ENCODE assay signal across 3 cellular contexts in the genomic region with DNA sequence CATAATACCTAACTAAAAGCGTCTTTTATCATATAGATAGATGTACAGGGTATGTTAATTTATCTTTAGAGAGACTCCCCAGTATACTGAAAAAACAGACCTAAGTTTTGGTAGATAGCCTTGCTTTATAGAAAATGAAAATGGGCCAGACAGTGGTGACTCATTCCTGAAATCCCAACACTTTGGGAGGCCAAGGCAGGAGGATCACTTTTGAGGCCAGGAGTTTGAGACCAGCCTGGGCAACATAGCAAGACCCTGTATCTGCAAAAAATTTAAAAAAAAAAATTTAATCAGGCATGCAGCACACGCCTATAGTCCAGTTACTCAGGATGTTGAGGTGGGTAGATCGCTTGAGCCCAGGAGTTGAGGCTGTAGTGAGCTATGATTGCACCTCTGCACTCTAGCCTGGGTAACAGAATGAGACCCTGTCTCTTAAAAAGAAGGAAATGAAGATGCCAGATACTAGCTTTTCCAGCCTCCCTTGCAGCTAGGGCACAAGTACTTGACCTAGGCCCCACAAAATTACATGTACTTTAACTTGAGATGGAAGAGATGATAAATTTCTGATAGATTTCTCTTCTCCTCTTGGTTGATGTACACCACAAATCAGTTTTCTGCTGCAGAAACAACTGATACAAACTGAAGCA.
TF ChIP-seq lines count a peak whose summit lies in the region.

No MANE protein-coding gene starts in this region.

TF ChIP-seq in HepG2, 621 proteins besides CTCF, POLR2A, EP300 and RAD21:
- TF ChIP-seq PLRG1 (conservative IDR thresholded peaks at IDR 0.05) = no peak
- TF ChIP-seq ZNF121 (CRISPR knock-in tag; IDR thresholded peaks at IDR 0.05) = 0 out of 2 replicates have a peak, but pooled peaks have one; percentile 26
TF ChIP-seq in HepG2: peak in this region for 1.

TF ChIP-seq in HEK293, 187 proteins besides CTCF, POLR2A, EP300 and RAD21:
- TF ChIP-seq ZNF121 (tag by site-specific recombination; IDR thresholded peaks at IDR 0.05) (0 out of 2 replicates have a peak, but pooled peaks have one; percentile 24), ZFHX2 (tag by site-specific recombination; conservative IDR thresholded peaks at IDR 0.05) (no peak), ZNF23 (tag by site-specific recombination; IDR thresholded peaks at IDR 0.05; ENCODE audit: borderline replicate concordance) (no peak), ZNF426 (tag by site-specific recombination; IDR thresholded peaks at IDR 0.05) (no peak), ZNF549 (tag by site-specific recombination; IDR thresholded peaks at IDR 0.05) (peak; percentile 48; the same call in 1 of the 2 replicates), ZNF280C (tag by site-specific recombination; IDR thresholded peaks at IDR 0.05) (no peak), ZNF670 (tag by site-specific recombination; IDR thresholded peaks at IDR 0.05; ENCODE audit: low read depth) (no peak), PBX3 (CRISPR knock-in tag; IDR thresholded peaks at IDR 0.05) (no peak), SETDB1 (IDR thresholded peaks at IDR 0.05; ENCODE audit: insufficient read length, low read length) (peak; percentile 80)
- TF ChIP-seq, protein P1, sequence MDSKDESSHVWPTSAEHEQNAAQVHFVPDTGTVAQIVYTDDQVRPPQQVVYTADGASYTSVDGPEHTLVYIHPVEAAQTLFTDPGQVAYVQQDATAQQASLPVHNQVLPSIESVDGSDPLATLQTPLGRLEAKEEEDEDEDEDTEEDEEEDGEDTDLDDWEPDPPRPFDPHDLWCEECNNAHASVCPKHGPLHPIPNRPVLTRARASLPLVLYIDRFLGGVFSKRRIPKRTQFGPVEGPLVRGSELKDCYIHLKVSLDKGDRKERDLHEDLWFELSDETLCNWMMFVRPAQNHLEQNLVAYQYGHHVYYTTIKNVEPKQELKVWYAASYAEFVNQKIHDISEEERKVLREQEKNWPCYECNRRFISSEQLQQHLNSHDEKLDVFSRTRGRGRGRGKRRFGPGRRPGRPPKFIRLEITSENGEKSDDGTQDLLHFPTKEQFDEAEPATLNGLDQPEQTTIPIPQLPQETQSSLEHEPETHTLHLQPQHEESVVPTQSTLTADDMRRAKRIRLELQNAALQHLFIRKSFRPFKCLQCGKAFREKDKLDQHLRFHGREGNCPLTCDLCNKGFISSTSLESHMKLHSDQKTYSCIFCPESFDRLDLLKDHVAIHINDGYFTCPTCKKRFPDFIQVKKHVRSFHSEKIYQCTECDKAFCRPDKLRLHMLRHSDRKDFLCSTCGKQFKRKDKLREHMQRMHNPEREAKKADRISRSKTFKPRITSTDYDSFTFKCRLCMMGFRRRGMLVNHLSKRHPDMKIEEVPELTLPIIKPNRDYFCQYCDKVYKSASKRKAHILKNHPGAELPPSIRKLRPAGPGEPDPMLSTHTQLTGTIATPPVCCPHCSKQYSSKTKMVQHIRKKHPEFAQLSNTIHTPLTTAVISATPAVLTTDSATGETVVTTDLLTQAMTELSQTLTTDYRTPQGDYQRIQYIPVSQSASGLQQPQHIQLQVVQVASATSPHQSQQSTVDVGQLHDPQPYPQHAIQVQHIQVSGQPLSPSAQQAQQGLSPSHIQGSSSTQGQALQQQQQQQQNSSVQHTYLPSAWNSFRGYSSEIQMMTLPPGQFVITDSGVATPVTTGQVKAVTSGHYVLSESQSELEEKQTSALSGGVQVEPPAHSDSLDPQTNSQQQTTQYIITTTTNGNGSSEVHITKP (tag by site-specific recombination; IDR thresholded peaks at IDR 0.05) = no peak
- TF ChIP-seq, protein P2, sequence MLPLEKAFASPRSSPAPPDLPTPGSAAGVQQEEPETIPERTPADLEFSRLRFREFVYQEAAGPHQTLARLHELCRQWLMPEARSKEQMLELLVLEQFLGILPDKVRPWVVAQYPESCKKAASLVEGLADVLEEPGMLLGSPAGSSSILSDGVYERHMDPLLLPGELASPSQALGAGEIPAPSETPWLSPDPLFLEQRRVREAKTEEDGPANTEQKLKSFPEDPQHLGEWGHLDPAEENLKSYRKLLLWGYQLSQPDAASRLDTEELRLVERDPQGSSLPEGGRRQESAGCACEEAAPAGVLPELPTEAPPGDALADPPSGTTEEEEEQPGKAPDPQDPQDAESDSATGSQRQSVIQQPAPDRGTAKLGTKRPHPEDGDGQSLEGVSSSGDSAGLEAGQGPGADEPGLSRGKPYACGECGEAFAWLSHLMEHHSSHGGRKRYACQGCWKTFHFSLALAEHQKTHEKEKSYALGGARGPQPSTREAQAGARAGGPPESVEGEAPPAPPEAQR (tag by site-specific recombination; IDR thresholded peaks at IDR 0.05) = no peak

TF ChIP-seq in K562, 482 proteins besides CTCF, POLR2A, EP300 and RAD21 (continues in another document):
- TF ChIP-seq ZNF77 (CRISPR knock-in tag; IDR thresholded peaks at IDR 0.05) = no peak
- no peak for TF ChIP-seq NR4A1 (CRISPR knock-in tag; IDR thresholded peaks at IDR 0.05)
- no peak for TF ChIP-seq NR4A1 (tag; IDR thresholded peaks at IDR 0.05)
- no peak for TF ChIP-seq RBM14 (IDR thresholded peaks at IDR 0.05; ENCODE audit: borderline replicate concordance, insufficient read depth, low read depth, low read length)
- TF ChIP-seq SMC3 (conservative IDR thresholded peaks at IDR 0.05; ENCODE audit: insufficient read depth, low read depth, low read length) = no peak
- TF ChIP-seq ZNF311 (CRISPR knock-in tag; IDR thresholded peaks at IDR 0.05) = no peak
- TF ChIP-seq ZNF280B (CRISPR knock-in tag; IDR thresholded peaks at IDR 0.05) = no peak
- TF ChIP-seq HMGN3 (IDR thresholded peaks at IDR 0.05; ENCODE audit: borderline replicate concordance, extremely low read depth, insufficient read length, low read depth, low read length) = no peak
- 0 out of 2 replicates have a peak, but pooled peaks have one; percentile 21 for TF ChIP-seq SUPT5H (IDR thresholded peaks at IDR 0.05)
- TF ChIP-seq RCOR1 (IDR thresholded peaks at IDR 0.05; ENCODE audit: borderline replicate concordance in 1 of 2, low read depth in 2 of 2, low read length in 2 of 2) = no peak
- TF ChIP-seq KDM1A (IDR thresholded peaks at IDR 0.05) = 0 out of 4 replicates have a peak, but pooled peaks of 1 of the 2 experiments have one; percentile 5
- TF ChIP-seq CTBP1 (IDR thresholded peaks at IDR 0.05; ENCODE audit: borderline replicate concordance) = no peak
- TF ChIP-seq CBX3 (IDR thresholded peaks at IDR 0.05; ENCODE audit: borderline replicate concordance in 1 of 2, low read length in 2 of 2) = peak in 1 of 2 experiments; percentile 84; a peak in 2 of 3 replicates
- TF ChIP-seq ZBTB7A (IDR thresholded peaks at IDR 0.05; ENCODE audit: borderline replicate concordance, control insufficient read depth, low read depth, low read length) = no peak
- TF ChIP-seq TRIM24 (IDR thresholded peaks at IDR 0.05) = peak in 1 of 2 experiments; percentile 39; a peak in 1 of 4 replicates
- TF ChIP-seq BCOR (IDR thresholded peaks at IDR 0.05) = peak; percentile 45; the same call in 1 of the 2 replicates
- no peak for TF ChIP-seq COPS2 (conservative IDR thresholded peaks at IDR 0.05)
- TF ChIP-seq KAT2B (IDR thresholded peaks at IDR 0.05; ENCODE audit: low read depth, low read length) = no peak
- TF ChIP-seq CC2D1A (IDR thresholded peaks at IDR 0.05) = 0 out of 2 replicates have a peak, but pooled peaks have one; percentile 20
- no peak for TF ChIP-seq MYNN (IDR thresholded peaks at IDR 0.05)
- TF ChIP-seq MYNN (CRISPR knock-in tag; IDR thresholded peaks at IDR 0.05) = no peak
- TF ChIP-seq MCM7 (IDR thresholded peaks at IDR 0.05) = no peak
- TF ChIP-seq, protein P3, sequence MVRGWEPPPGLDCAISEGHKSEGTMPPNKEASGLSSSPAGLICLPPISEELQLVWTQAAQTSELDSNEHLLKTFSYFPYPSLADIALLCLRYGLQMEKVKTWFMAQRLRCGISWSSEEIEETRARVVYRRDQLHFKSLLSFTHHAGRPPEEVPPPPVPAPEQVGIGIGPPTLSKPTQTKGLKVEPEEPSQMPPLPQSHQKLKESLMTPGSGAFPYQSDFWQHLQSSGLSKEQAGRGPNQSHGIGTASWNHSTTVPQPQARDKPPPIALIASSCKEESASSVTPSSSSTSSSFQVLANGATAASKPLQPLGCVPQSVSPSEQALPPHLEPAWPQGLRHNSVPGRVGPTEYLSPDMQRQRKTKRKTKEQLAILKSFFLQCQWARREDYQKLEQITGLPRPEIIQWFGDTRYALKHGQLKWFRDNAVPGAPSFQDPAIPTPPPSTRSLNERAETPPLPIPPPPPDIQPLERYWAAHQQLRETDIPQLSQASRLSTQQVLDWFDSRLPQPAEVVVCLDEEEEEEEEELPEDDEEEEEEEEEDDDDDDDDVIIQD (CRISPR knock-in tag; IDR thresholded peaks at IDR 0.05) = no peak
- peak; percentile 51; the same call in 1 of the 2 replicates for TF ChIP-seq CBX1 (IDR thresholded peaks at IDR 0.05; ENCODE audit: low read depth)
- TF ChIP-seq MTA2 (IDR thresholded peaks at IDR 0.05; ENCODE audit: low read depth) = no peak
- TF ChIP-seq BRF2 (IDR thresholded peaks at IDR 0.05; ENCODE audit: borderline replicate concordance, insufficient read depth, insufficient read length) = no peak
- TF ChIP-seq SNIP1 (IDR thresholded peaks at IDR 0.05; ENCODE audit: low read depth) = no peak
- TF ChIP-seq SMARCC2 (IDR thresholded peaks at IDR 0.05; ENCODE audit: low read depth) = no peak
- TF ChIP-seq RERE (CRISPR knock-in tag; IDR thresholded peaks at IDR 0.05; ENCODE audit: borderline replicate concordance) = no peak
- TF ChIP-seq ZNF785 (CRISPR knock-in tag; IDR thresholded peaks at IDR 0.05) = no peak
- peak; percentile 73 for TF ChIP-seq RBM25 (IDR thresholded peaks at IDR 0.05; ENCODE audit: low read depth, low read length, severe bottlenecking)
- TF ChIP-seq, protein P4, sequence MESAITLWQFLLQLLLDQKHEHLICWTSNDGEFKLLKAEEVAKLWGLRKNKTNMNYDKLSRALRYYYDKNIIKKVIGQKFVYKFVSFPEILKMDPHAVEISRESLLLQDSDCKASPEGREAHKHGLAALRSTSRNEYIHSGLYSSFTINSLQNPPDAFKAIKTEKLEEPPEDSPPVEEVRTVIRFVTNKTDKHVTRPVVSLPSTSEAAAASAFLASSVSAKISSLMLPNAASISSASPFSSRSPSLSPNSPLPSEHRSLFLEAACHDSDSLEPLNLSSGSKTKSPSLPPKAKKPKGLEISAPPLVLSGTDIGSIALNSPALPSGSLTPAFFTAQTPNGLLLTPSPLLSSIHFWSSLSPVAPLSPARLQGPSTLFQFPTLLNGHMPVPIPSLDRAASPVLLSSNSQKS (CRISPR knock-in tag; IDR thresholded peaks at IDR 0.05) = no peak
- 0 out of 2 replicates have a peak, but pooled peaks have one; percentile 50 for TF ChIP-seq CBX5 (IDR thresholded peaks at IDR 0.05; ENCODE audit: borderline replicate concordance, low read depth)
- peak; percentile 58; the same call in 1 of the 2 replicates for TF ChIP-seq TRIM28 (IDR thresholded peaks at IDR 0.05)
- TF ChIP-seq HLTF (IDR thresholded peaks at IDR 0.05) = no peak
